In genomic region chrX:103441878-103442535, GRCh38 we compare ENCODE assay signal across 2 cellular contexts.
TF ChIP-seq lines count a peak whose summit lies in the region.

No MANE protein-coding gene starts in this region.

TF ChIP-seq in IMR-90, 13 proteins besides CTCF, POLR2A, EP300 and RAD21:
- no peak for TF ChIP-seq CHD1 (IDR thresholded peaks at IDR 0.05; ENCODE audit: low read depth, low read length)
- no peak for TF ChIP-seq RFX5 (IDR thresholded peaks at IDR 0.05; ENCODE audit: low read depth, low read length)
- TF ChIP-seq SMC3 (IDR thresholded peaks at IDR 0.05; ENCODE audit: low read depth, low read length), result no peak
- TF ChIP-seq RCOR1 (IDR thresholded peaks at IDR 0.05; ENCODE audit: insufficient replicate concordance, low read length), result no peak
- no peak for TF ChIP-seq ELK1 (IDR thresholded peaks at IDR 0.05; ENCODE audit: borderline replicate concordance, low read depth, low read length)
- TF ChIP-seq USF2 (IDR thresholded peaks at IDR 0.05; ENCODE audit: low read depth, low read length), result no peak
- TF ChIP-seq FOS (IDR thresholded peaks at IDR 0.05; ENCODE audit: low read depth, low read length), result no peak
- no peak for TF ChIP-seq MAFK (IDR thresholded peaks at IDR 0.05; ENCODE audit: low read depth, low read length)
- no peak for TF ChIP-seq MAZ (IDR thresholded peaks at IDR 0.05; ENCODE audit: borderline replicate concordance, low read depth, low read length)
- no peak for TF ChIP-seq MXI1 (IDR thresholded peaks at IDR 0.05; ENCODE audit: borderline replicate concordance, low read depth, low read length)
- no peak for TF ChIP-seq CEBPB (IDR thresholded peaks at IDR 0.05; ENCODE audit: low read depth, low read length)
- TF ChIP-seq BHLHE40 (IDR thresholded peaks at IDR 0.05; ENCODE audit: low read depth, low read length), result no peak
- TF ChIP-seq NFE2L2 (IDR thresholded peaks at IDR 0.05; ENCODE audit: low read depth, low read length), result no peak

TF ChIP-seq in H1, 55 proteins besides CTCF, POLR2A, EP300 and RAD21:
- no peak for TF ChIP-seq TAF1 (IDR thresholded peaks at IDR 0.05; ENCODE audit: low read depth, low read length)
- TF ChIP-seq POU5F1 (IDR thresholded peaks at IDR 0.05; ENCODE audit: low read depth, low read length), result no peak
- no peak for TF ChIP-seq E2F6 (IDR thresholded peaks at IDR 0.05)
- no peak for TF ChIP-seq EGR1 (IDR thresholded peaks at IDR 0.05; ENCODE audit: borderline replicate concordance, low read depth, low read length)
- no peak for TF ChIP-seq HDAC2 (IDR thresholded peaks at IDR 0.05; ENCODE audit: borderline replicate concordance in 1 of 2, low read depth in 2 of 2, low read length in 2 of 2)
- no peak for TF ChIP-seq CBX8 (IDR thresholded peaks at IDR 0.05; ENCODE audit: borderline replicate concordance, low read depth, low read length)
- TF ChIP-seq CEBPB (IDR thresholded peaks at IDR 0.05; ENCODE audit: low read depth, low read length), result no peak
- TF ChIP-seq ZNF274 (IDR thresholded peaks at IDR 0.05; ENCODE audit: borderline replicate concordance, extremely low read depth, low read length), result no peak
- no peak for TF ChIP-seq JUN (IDR thresholded peaks at IDR 0.05; ENCODE audit: low read depth, low read length)
- no peak for TF ChIP-seq ASH2L (IDR thresholded peaks at IDR 0.05; ENCODE audit: low read length)
- TF ChIP-seq KDM1A (IDR thresholded peaks at IDR 0.05; ENCODE audit: borderline replicate concordance, low read length), result no peak
- no peak for TF ChIP-seq TBP (IDR thresholded peaks at IDR 0.05; ENCODE audit: low read depth, low read length)
- no peak for TF ChIP-seq SP1 (IDR thresholded peaks at IDR 0.05; ENCODE audit: low read depth, low read length)
- no peak for TF ChIP-seq SIRT6 (IDR thresholded peaks at IDR 0.05; ENCODE audit: low read length)
